In the genomic region with DNA sequence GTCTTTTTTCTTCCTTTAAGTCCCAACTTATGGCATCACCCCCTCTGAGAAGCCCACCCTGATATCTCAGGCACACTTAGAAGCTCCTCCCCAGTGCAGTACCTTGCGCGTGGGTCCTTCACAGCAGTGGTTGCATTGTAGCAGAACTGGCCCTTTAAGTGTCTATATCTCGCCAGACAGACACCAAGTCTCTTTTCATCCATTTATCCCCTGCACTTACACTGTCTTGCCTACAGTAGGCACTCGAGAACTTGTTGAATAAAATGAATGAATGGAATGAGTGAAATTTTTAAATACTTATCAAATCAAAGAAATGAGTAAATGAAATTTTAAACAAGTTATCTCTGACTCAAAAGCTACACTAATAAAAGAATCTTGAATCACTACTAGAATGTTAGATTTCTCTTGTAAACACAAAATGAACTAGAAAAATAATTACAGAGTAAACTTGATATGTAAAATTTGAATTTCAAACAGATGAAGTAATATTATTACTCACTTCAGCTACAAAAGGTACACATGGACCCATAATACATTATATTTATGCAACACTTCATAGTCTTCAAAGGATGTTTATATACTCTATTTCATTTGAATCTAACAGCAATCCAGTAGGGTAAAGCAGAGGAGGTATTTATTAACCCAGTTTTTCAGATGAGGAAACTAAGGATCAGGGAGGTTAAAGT, we compare ENCODE assay signal across 8 cellular contexts.
DNase-seq lines count a peak whose midpoint lies in the region; ATAC-seq, FAIRE-seq and TF ChIP-seq lines count a peak whose summit lies in the region.

No MANE protein-coding gene starts in this region.

- DNase-seq in AML-193 (lab: John Stamatoyannopoulos, UW) (peak; percentile 21 to 35), H54 (ENCODE audit: insufficient read length, low spot score) (peak; percentile 34), SW480 (ENCODE audit: low spot score) (peak; percentile 18), kidney glomerular epithelial cell (lab: John Stamatoyannopoulos, UW) (peak; percentile 12), epidermal melanocyte (ENCODE audit: insufficient read length, low spot score) (no peak), nucleus accumbens (lab: John Stamatoyannopoulos, UW) (no peak)

- no peak for FAIRE-seq in H54 (lab: Jason Lieb, UNC)

- ATAC-seq in GM21447 (IDR thresholded peaks at IDR 0.05; ENCODE audit: unreplicated experiment) = no peak
- ATAC-seq in HG02938 (IDR thresholded peaks at IDR 0.05; ENCODE audit: unreplicated experiment) = no peak

- no peak for TF ChIP-seq POLR2A in H54 (IDR thresholded peaks at IDR 0.05; ENCODE audit: low read depth, low read length)

Comparison
In these comparisons a context has a peak if more than half of its experiments do, and no peak if none do; other contexts are left out.
1. DNase-seq: peak in AML-193 (2 of 2), H54 (single experiment), SW480 (single experiment) and kidney glomerular epithelial cell (single experiment); none in epidermal melanocyte (single experiment) and nucleus accumbens (0 of 56).